ENCODE assay signal across 1 cellular context in genomic region chr17:53924530-53925455, GRCh38.
TF ChIP-seq lines count a peak whose summit lies in the region.

No MANE protein-coding gene starts in this region.

TF ChIP-seq in HepG2, 621 proteins besides CTCF, POLR2A, EP300 and RAD21 (continued from another document and continues in another):
- TF ChIP-seq KLF9 (CRISPR knock-in tag; IDR thresholded peaks at IDR 0.05; ENCODE audit: low read depth), result 0 out of 2 replicates have a peak, but pooled peaks have one; percentile 54
- TF ChIP-seq ZNF547 (CRISPR knock-in tag; IDR thresholded peaks at IDR 0.05), result peak; percentile 34; the same call in 1 of the 2 replicates
- no peak for TF ChIP-seq FOXO4 (CRISPR knock-in tag; conservative IDR thresholded peaks at IDR 0.05)
- TF ChIP-seq REPIN1 (CRISPR knock-in tag; IDR thresholded peaks at IDR 0.05; ENCODE audit: borderline replicate concordance, low read depth), result peak; percentile 63; the same call in 1 of the 2 replicates
- TF ChIP-seq ZNF678 (CRISPR knock-in tag; IDR thresholded peaks at IDR 0.05), result no peak
- TF ChIP-seq HHEX (CRISPR knock-in tag; IDR thresholded peaks at IDR 0.05), result peak; percentile 86
- TF ChIP-seq ZNF441 (CRISPR knock-in tag; IDR thresholded peaks at IDR 0.05; ENCODE audit: borderline replicate concordance), result no peak
- TF ChIP-seq CREBL2 (CRISPR knock-in tag; IDR thresholded peaks at IDR 0.05; ENCODE audit: borderline replicate concordance), result no peak
- TF ChIP-seq RNF219 (CRISPR knock-in tag; IDR thresholded peaks at IDR 0.05), result no peak
- no peak for TF ChIP-seq PAF1 (CRISPR knock-in tag; IDR thresholded peaks at IDR 0.05)
- peak; percentile 73; the same call in 1 of the 2 replicates for TF ChIP-seq RCOR2 (CRISPR knock-in tag; IDR thresholded peaks at IDR 0.05)
- TF ChIP-seq ZNF841 (CRISPR knock-in tag; IDR thresholded peaks at IDR 0.05; ENCODE audit: borderline replicate concordance), result no peak
- no peak for TF ChIP-seq ZNF326 (CRISPR knock-in tag; IDR thresholded peaks at IDR 0.05; ENCODE audit: borderline replicate concordance)
- TF ChIP-seq RBAK (CRISPR knock-in tag; IDR thresholded peaks at IDR 0.05), result peak; percentile 73; the same call in 1 of the 2 replicates
- TF ChIP-seq RNF2 (conservative IDR thresholded peaks at IDR 0.05; ENCODE audit: low read depth), result no peak
- TF ChIP-seq FOXO1 (CRISPR knock-in tag; IDR thresholded peaks at IDR 0.05), result peak; percentile 96
- peak; percentile 83 for TF ChIP-seq SMAD3 (CRISPR knock-in tag; IDR thresholded peaks at IDR 0.05)
- TF ChIP-seq FOXA3 (CRISPR knock-in tag; IDR thresholded peaks at IDR 0.05), result peak; percentile 95
- TF ChIP-seq TCF7 (IDR thresholded peaks at IDR 0.05; ENCODE audit: low read depth), result peak; percentile 99
- TF ChIP-seq ZKSCAN8 (CRISPR knock-in tag; IDR thresholded peaks at IDR 0.05; ENCODE audit: borderline replicate concordance), result peak; percentile 84; the same call in 1 of the 2 replicates
- 0 out of 2 replicates have a peak, but pooled peaks have one; percentile 48 for TF ChIP-seq TEF (CRISPR knock-in tag; IDR thresholded peaks at IDR 0.05)
- peak; percentile 98 for TF ChIP-seq HNF4A (CRISPR knock-in tag; IDR thresholded peaks at IDR 0.05)
- TF ChIP-seq MAF1 (CRISPR knock-in tag; IDR thresholded peaks at IDR 0.05; ENCODE audit: borderline replicate concordance), result no peak
- TF ChIP-seq E2F5 (CRISPR knock-in tag; conservative IDR thresholded peaks at IDR 0.05), result no peak
- no peak for TF ChIP-seq ZNF607 (CRISPR knock-in tag; IDR thresholded peaks at IDR 0.05; ENCODE audit: borderline replicate concordance)
- TF ChIP-seq ZNF740 (CRISPR knock-in tag; IDR thresholded peaks at IDR 0.05), result no peak
- peak; percentile 90; the same call in 1 of the 2 replicates for TF ChIP-seq ZNF878 (CRISPR knock-in tag; IDR thresholded peaks at IDR 0.05)
- TF ChIP-seq ZSCAN9 (CRISPR knock-in tag; IDR thresholded peaks at IDR 0.05; ENCODE audit: borderline replicate concordance), result peak; percentile 90
- peak; percentile 93 for TF ChIP-seq IRF2 (CRISPR knock-in tag; IDR thresholded peaks at IDR 0.05)
- no peak for TF ChIP-seq PLSCR1 (CRISPR knock-in tag; IDR thresholded peaks at IDR 0.05; ENCODE audit: borderline replicate concordance)
- peak; percentile 97 for TF ChIP-seq NCOA2 (CRISPR knock-in tag; IDR thresholded peaks at IDR 0.05)
- 0 out of 2 replicates have a peak, but pooled peaks have one; percentile 35 for TF ChIP-seq ARNTL (CRISPR knock-in tag; IDR thresholded peaks at IDR 0.05)
- TF ChIP-seq ETV5 (CRISPR knock-in tag; IDR thresholded peaks at IDR 0.05; ENCODE audit: borderline replicate concordance), result peak; percentile 54; the same call in 1 of the 2 replicates
- TF ChIP-seq ARID3A (IDR thresholded peaks at IDR 0.05; ENCODE audit: low read depth, low read length), result peak; percentile 98
- peak; percentile 77 for TF ChIP-seq TCF7L2 (IDR thresholded peaks at IDR 0.05; ENCODE audit: low read depth, low read length)
- no peak for TF ChIP-seq SP1 (IDR thresholded peaks at IDR 0.05)
- TF ChIP-seq SP1 (CRISPR knock-in tag; IDR thresholded peaks at IDR 0.05), result peak; percentile 58; the same call in 1 of the 2 replicates
- TF ChIP-seq YEATS4 (CRISPR knock-in tag; IDR thresholded peaks at IDR 0.05; ENCODE audit: borderline replicate concordance), result peak; percentile 59; the same call in 1 of the 2 replicates
- peak; percentile 93 for TF ChIP-seq ZBTB25 (CRISPR knock-in tag; IDR thresholded peaks at IDR 0.05)
- 0 out of 2 replicates have a peak, but pooled peaks have one; percentile 31 for TF ChIP-seq SPEN (CRISPR knock-in tag; IDR thresholded peaks at IDR 0.05; ENCODE audit: low read depth)
- peak; percentile 84 for TF ChIP-seq MLX (CRISPR knock-in tag; IDR thresholded peaks at IDR 0.05)
- no peak for TF ChIP-seq SUZ12 (IDR thresholded peaks at IDR 0.05; ENCODE audit: low read depth, low read length)
- no peak for TF ChIP-seq ZNF333 (CRISPR knock-in tag; IDR thresholded peaks at IDR 0.05; ENCODE audit: borderline replicate concordance)
- TF ChIP-seq ZNF503 (CRISPR knock-in tag; IDR thresholded peaks at IDR 0.05), result peak; percentile 92; the same call in 1 of the 2 replicates
- TF ChIP-seq ZNF75D (CRISPR knock-in tag; IDR thresholded peaks at IDR 0.05; ENCODE audit: borderline replicate concordance), result no peak
- peak; percentile 89 for TF ChIP-seq CREM (IDR thresholded peaks at IDR 0.05)
- TF ChIP-seq CREM (CRISPR knock-in tag; IDR thresholded peaks at IDR 0.05), result no peak
- no peak for TF ChIP-seq GABPA (IDR thresholded peaks at IDR 0.05; ENCODE audit: low read depth, low read length)
- peak; percentile 14; the same call in 1 of the 2 replicates for TF ChIP-seq GABPA (CRISPR knock-in tag; IDR thresholded peaks at IDR 0.05; ENCODE audit: low read depth)
- peak; percentile 96; the same call in 1 of the 2 replicates for TF ChIP-seq FOXJ3 (CRISPR knock-in tag; IDR thresholded peaks at IDR 0.05; ENCODE audit: borderline replicate concordance)
- no peak for TF ChIP-seq STAT6 (CRISPR knock-in tag; IDR thresholded peaks at IDR 0.05; ENCODE audit: borderline replicate concordance)
- TF ChIP-seq SKI (IDR thresholded peaks at IDR 0.05; ENCODE audit: partially characterized antibody), result peak; percentile 80
- peak; percentile 94 for TF ChIP-seq ZNF614 (CRISPR knock-in tag; IDR thresholded peaks at IDR 0.05; ENCODE audit: borderline replicate concordance)
- peak; percentile 95 for TF ChIP-seq KDM1A (CRISPR knock-in tag; IDR thresholded peaks at IDR 0.05)
- TF ChIP-seq NR2F1 (CRISPR knock-in tag; IDR thresholded peaks at IDR 0.05), result peak; percentile 97 to 99
- no peak for TF ChIP-seq TAF1 (CRISPR knock-in tag; IDR thresholded peaks at IDR 0.05)
- peak; percentile 70 for TF ChIP-seq NR2C2 (CRISPR knock-in tag; IDR thresholded peaks at IDR 0.05; ENCODE audit: borderline replicate concordance)
